In genomic region chr9:137035937-137036336, GRCh38 we compare ENCODE assay signal across 19 cellular contexts. TPM values are rescaled to one million over a fixed set of nuclear protein-coding genes. Genes with fewer than 3 reads are reported as not detected.
"Had no signal": no experiment of that assay in that cellular context is flagged by ENCODE, and none has a peak within 500 bp of the region (broad histone marks: within the 10 kb centered on the region; RNA-seq: fewer than 3 reads in every experiment).

No MANE protein-coding gene starts in this region.

- H3K9me3 ChIP-seq: esophagus muscularis mucosa, gastrocnemius medialis, heart right ventricle, neutrophil, sigmoid colon, testis, transverse colon had no signal

- H3K27ac Mint-ChIP-seq: nephron progenitor cell had no signal

- H3K27ac ChIP-seq: epithelial cell of prostate, esophagus muscularis mucosa, gastrocnemius medialis, sigmoid colon, testis, transverse colon had no signal

- H3K36me3 Mint-ChIP-seq: naive thymus-derived CD4-positive, alpha-beta T cell had no signal

- FAIRE-seq: islet of Langerhans had no signal

- H3K36me3 ChIP-seq: transverse colon had no signal

- H3K27me3 ChIP-seq: heart right ventricle, testis, transverse colon had no signal

- H3K4me3 ChIP-seq: esophagus muscularis mucosa, gastrocnemius medialis, heart right ventricle, sigmoid colon, testis, transverse colon had no signal

- H3K4me1 Mint-ChIP-seq: nephron progenitor cell had no signal

- H3K4me3 Mint-ChIP-seq: nephron progenitor cell had no signal

- H3K9me3 Mint-ChIP-seq: effector memory CD8-positive, alpha-beta T cell; naive thymus-derived CD4-positive, alpha-beta T cell; nephron progenitor cell had no signal

- H3K27me3 Mint-ChIP-seq: effector memory CD8-positive, alpha-beta T cell had no signal

RNA-seq across cellular contexts. Expression of gene FUT7, which starts 4.0 kb away (rescaled TPM):
- total RNA-seq: fibroblast of villous mesenchyme, gastrocnemius medialis, lung microvascular endothelial cell, osteoblast, pulmonary artery endothelial cell, transverse colon, ureter had no signal

RNA-seq across cellular contexts. Expression of gene ENTPD2, which starts 17.9 kb away (rescaled TPM):
- total RNA-seq: fibroblast of villous mesenchyme; lung microvascular endothelial cell; mesenteric fat pad; mononuclear cell; naive thymus-derived CD4-positive, alpha-beta T cell; osteoblast; pulmonary artery endothelial cell had no signal
- polyA plus RNA-seq: naive thymus-derived CD4-positive, alpha-beta T cell had no signal
